In the genomic region with DNA sequence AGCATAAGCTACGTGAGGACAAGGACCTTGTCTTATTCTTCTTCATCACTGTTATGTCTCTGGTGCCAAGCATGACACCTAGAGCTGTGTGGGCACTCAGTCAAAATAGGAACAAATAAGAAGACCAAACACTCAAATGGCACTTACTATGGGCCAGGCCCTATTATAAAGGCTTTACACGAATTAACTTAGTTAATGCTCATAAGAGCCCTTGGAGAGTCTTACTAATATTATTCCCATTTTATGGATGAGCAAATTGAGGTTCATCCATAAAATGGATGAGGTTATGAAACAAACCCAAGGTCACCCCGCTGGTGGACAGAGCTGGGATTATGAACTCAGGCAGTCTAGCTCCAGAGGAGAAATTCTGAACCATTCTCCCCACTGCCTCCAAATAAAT, we compare ENCODE assay signal across 1 cellular context.
TF ChIP-seq lines count a peak whose summit lies in the region.

No MANE protein-coding gene starts in this region.

TF ChIP-seq in IMR-90, 13 proteins besides CTCF, POLR2A, EP300 and RAD21:
- TF ChIP-seq, protein P1, sequence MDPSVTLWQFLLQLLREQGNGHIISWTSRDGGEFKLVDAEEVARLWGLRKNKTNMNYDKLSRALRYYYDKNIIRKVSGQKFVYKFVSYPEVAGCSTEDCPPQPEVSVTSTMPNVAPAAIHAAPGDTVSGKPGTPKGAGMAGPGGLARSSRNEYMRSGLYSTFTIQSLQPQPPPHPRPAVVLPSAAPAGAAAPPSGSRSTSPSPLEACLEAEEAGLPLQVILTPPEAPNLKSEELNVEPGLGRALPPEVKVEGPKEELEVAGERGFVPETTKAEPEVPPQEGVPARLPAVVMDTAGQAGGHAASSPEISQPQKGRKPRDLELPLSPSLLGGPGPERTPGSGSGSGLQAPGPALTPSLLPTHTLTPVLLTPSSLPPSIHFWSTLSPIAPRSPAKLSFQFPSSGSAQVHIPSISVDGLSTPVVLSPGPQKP (IDR thresholded peaks at IDR 0.05; ENCODE audit: borderline replicate concordance, low read depth, low read length): no peak
- no peak for TF ChIP-seq NFE2L2 (IDR thresholded peaks at IDR 0.05; ENCODE audit: low read depth, low read length)
- TF ChIP-seq, protein P2, sequence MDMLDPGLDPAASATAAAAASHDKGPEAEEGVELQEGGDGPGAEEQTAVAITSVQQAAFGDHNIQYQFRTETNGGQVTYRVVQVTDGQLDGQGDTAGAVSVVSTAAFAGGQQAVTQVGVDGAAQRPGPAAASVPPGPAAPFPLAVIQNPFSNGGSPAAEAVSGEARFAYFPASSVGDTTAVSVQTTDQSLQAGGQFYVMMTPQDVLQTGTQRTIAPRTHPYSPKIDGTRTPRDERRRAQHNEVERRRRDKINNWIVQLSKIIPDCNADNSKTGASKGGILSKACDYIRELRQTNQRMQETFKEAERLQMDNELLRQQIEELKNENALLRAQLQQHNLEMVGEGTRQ (IDR thresholded peaks at IDR 0.05; ENCODE audit: low read depth, low read length): no peak
- no peak for TF ChIP-seq MAFK (IDR thresholded peaks at IDR 0.05; ENCODE audit: low read depth, low read length)
- no peak for TF ChIP-seq CEBPB (IDR thresholded peaks at IDR 0.05; ENCODE audit: low read depth, low read length)
- no peak for TF ChIP-seq CHD1 (IDR thresholded peaks at IDR 0.05; ENCODE audit: low read depth, low read length)
- no peak for TF ChIP-seq FOS (IDR thresholded peaks at IDR 0.05; ENCODE audit: low read depth, low read length)
- TF ChIP-seq RFX5 (IDR thresholded peaks at IDR 0.05; ENCODE audit: low read depth, low read length): no peak
- TF ChIP-seq SMC3 (IDR thresholded peaks at IDR 0.05; ENCODE audit: low read depth, low read length): no peak
